Comparison of ENCODE assay signal across 16 cellular contexts in genomic region chr22:40421941-40422340, GRCh38. TPM values are rescaled to one million over a fixed set of nuclear protein-coding genes. Genes with fewer than 3 reads are reported as not detected.
A peak's percentile ranks its signal among the peaks of the same experiment; 100 is the strongest.
DNase-seq lines count a peak whose midpoint lies in the region; ATAC-seq and TF ChIP-seq lines count a peak whose summit lies in the region.
"Had no signal": no experiment of that assay in that cellular context is flagged by ENCODE, and none has a peak within 500 bp of the region (broad histone marks: within the 10 kb centered on the region; RNA-seq: fewer than 3 reads in every experiment).

No MANE protein-coding gene starts in this region.

- no peak overlapping the region for H3K4me2 ChIP-seq in H9 (ENCODE audit: insufficient read depth, insufficient read length, low read length)

- H3K36me3 Mint-ChIP-seq in activated CD8-positive, alpha-beta memory T cell treated with anti-CD3 and anti-CD28 coated beads, Interleukin-2, amount 10 ng/mL, durations not matched to agents 7 days and 5 days: peaks cover 24% of the 10 kb centered on the region
- peaks cover 2 to 44% (median 43%) of the 10 kb centered on the region in 3 experiments; a peak in 6 of 7 replicates for H3K36me3 Mint-ChIP-seq in H9 (ENCODE audit: insufficient read depth in 1 of 3, low read depth in 3 of 3)
- peaks cover 26% of the 10 kb centered on the region for H3K36me3 Mint-ChIP-seq in activated naive CD8-positive, alpha-beta T cell treated with anti-CD3 and anti-CD28 coated beads, Interleukin-2, amount 50 U/mL, for 24 hours (ENCODE audit: low read depth)

- no peak overlapping the region for H2AK5ac ChIP-seq in H9 (ENCODE audit: insufficient read length, low read length)

- no peak overlapping the region for H3K4ac ChIP-seq in H9 (ENCODE audit: low read depth, low read length)

- no peak for ATAC-seq in activated CD8-positive, alpha-beta memory T cell treated with anti-CD3 and anti-CD28 coated beads, Interleukin-2, amount 10 ng/mL, durations not matched to agents 7 days and 5 days
- ATAC-seq in activated naive CD8-positive, alpha-beta T cell treated with anti-CD3 and anti-CD28 coated beads, Interleukin-2, amount 50 U/mL, for 24 hours: no peak
- no peak for ATAC-seq in GM21528 (IDR thresholded peaks at IDR 0.05; ENCODE audit: low FRiP score, unreplicated experiment)
- ATAC-seq in GM21825 (IDR thresholded peaks at IDR 0.05; ENCODE audit: unreplicated experiment): no peak

- H2AFZ ChIP-seq in H9 (ENCODE audit: low read length): no peak overlapping the region

- H3K4me1 Mint-ChIP-seq in activated CD8-positive, alpha-beta memory T cell treated with anti-CD3 and anti-CD28 coated beads, Interleukin-2, amount 10 ng/mL, durations not matched to agents 7 days and 5 days: peaks cover 1% of the 10 kb centered on the region
- H3K4me1 Mint-ChIP-seq in H9: peaks cover 0 to 6% of the 10 kb centered on the region in 2 experiments; a peak in 1 of 4 replicates
- peaks cover 9% of the 10 kb centered on the region for H3K4me1 Mint-ChIP-seq in activated naive CD8-positive, alpha-beta T cell treated with anti-CD3 and anti-CD28 coated beads, Interleukin-2, amount 50 U/mL, for 24 hours

- no peak overlapping the region for H3K27ac ChIP-seq in H9 (ENCODE audit: insufficient read length, low read depth, low read length)
- H3K27ac ChIP-seq: right lobe of liver, vagina had no signal

- CTCF ChIA-PET in activated CD8-positive, alpha-beta memory T cell treated with anti-CD3 and anti-CD28 coated beads, Interleukin-2, amount 10 ng/mL, durations not matched to agents 7 days and 5 days (lab: Charles Lee): no interaction called here

- H2BK120ac ChIP-seq in H9 (ENCODE audit: low read depth, low read length, poor library complexity, severe bottlenecking): no peak overlapping the region

- H3K79me1 ChIP-seq in H9 (ENCODE audit: insufficient read depth, low read depth, low read length, poor library complexity, severe bottlenecking): no peaks in the 10 kb centered on the region

- no peaks in the 10 kb centered on the region for H3K79me2 ChIP-seq in H9 (ENCODE audit: insufficient read depth, low read length)

- H2BK20ac ChIP-seq in H9 (ENCODE audit: low read depth, low read length, poor library complexity, severe bottlenecking): no peak overlapping the region

- H4K5ac ChIP-seq in H9 (ENCODE audit: insufficient read length, low read depth, low read length): no peak overlapping the region

- H4K91ac ChIP-seq in H9 (ENCODE audit: insufficient read length, low read depth, low read length): no peak overlapping the region

- no peak overlapping the region for H3K4me3 Mint-ChIP-seq in activated CD8-positive, alpha-beta memory T cell treated with anti-CD3 and anti-CD28 coated beads, Interleukin-2, amount 10 ng/mL, durations not matched to agents 7 days and 5 days
- no peak overlapping the region for H3K4me3 Mint-ChIP-seq in H9
- no peak overlapping the region for H3K4me3 Mint-ChIP-seq in activated naive CD8-positive, alpha-beta T cell treated with anti-CD3 and anti-CD28 coated beads, Interleukin-2, amount 50 U/mL, for 24 hours
- H3K4me3 Mint-ChIP-seq: activated B cell treated with CpG ODN at 0.5 μM for 24 hours had no signal

- no peaks in the 10 kb centered on the region for H3K9me3 ChIP-seq in H9 (ENCODE audit: control insufficient read depth, low read depth, low read length)
- H3K9me3 ChIP-seq: mucosa of descending colon, right lobe of liver, vagina had no signal

- no peak overlapping the region for H2BK15ac ChIP-seq in H9 (ENCODE audit: low read depth, low read length)

- H3K27me3 Mint-ChIP-seq in activated CD8-positive, alpha-beta memory T cell treated with anti-CD3 and anti-CD28 coated beads, Interleukin-2, amount 10 ng/mL, durations not matched to agents 7 days and 5 days: no peaks in the 10 kb centered on the region
- no peaks in the 10 kb centered on the region for H3K27me3 Mint-ChIP-seq in H9 (ENCODE audit: low read depth)
- no peaks in the 10 kb centered on the region for H3K27me3 Mint-ChIP-seq in activated naive CD8-positive, alpha-beta T cell treated with anti-CD3 and anti-CD28 coated beads, Interleukin-2, amount 50 U/mL, for 24 hours
- H3K27me3 Mint-ChIP-seq: activated B cell treated with CpG ODN at 0.5 μM for 24 hours had no signal

- no peak overlapping the region for H3T11ph ChIP-seq in H9 (ENCODE audit: low read length)

- no peaks in the 10 kb centered on the region for H3K23me2 ChIP-seq in H9 (ENCODE audit: insufficient read length, low read depth, low read length, poor library complexity, severe bottlenecking)

- H3K9me3 Mint-ChIP-seq in activated CD8-positive, alpha-beta memory T cell treated with anti-CD3 and anti-CD28 coated beads, Interleukin-2, amount 10 ng/mL, durations not matched to agents 7 days and 5 days (ENCODE audit: low read depth): no peaks in the 10 kb centered on the region
- no peaks in the 10 kb centered on the region for H3K9me3 Mint-ChIP-seq in H9
- no peaks in the 10 kb centered on the region for H3K9me3 Mint-ChIP-seq in activated naive CD8-positive, alpha-beta T cell treated with anti-CD3 and anti-CD28 coated beads, Interleukin-2, amount 50 U/mL, for 24 hours
- H3K9me3 Mint-ChIP-seq: activated B cell treated with CpG ODN at 0.5 μM for 24 hours had no signal

- H3K4me1 ChIP-seq in H9 (ENCODE audit: insufficient read depth, low read length): no peaks in the 10 kb centered on the region
- H3K4me1 ChIP-seq: right lobe of liver, vagina had no signal

- no peak for DNase-seq in activated CD8-positive, alpha-beta memory T cell treated with anti-CD3 and anti-CD28 coated beads, Interleukin-2, amount 10 ng/mL, durations not matched to agents 7 days and 5 days
- DNase-seq in activated CD8-positive, alpha-beta memory T cell treated with anti-CD3 and anti-CD28 coated beads for 24 hours: no peak
- no peak for DNase-seq in H9
- no peak for DNase-seq in activated naive CD8-positive, alpha-beta T cell treated with anti-CD3 and anti-CD28 coated beads, Interleukin-2, amount 50 U/mL, for 24 hours
- DNase-seq in posterior vena cava (ENCODE audit: low spot score): peak; percentile 35
- DNase-seq in DMS153 treated with DMSO at 0.1 percent for 48 hours (lab: John Stamatoyannopoulos, UW; ENCODE audit: unreplicated experiment): no peak
- DNase-seq: activated B cell treated with CpG ODN at 0.5 μM for 24 hours, cerebellar nuclear complex, left colon, mucosa of descending colon, NCI-H1930, occipital lobe, right lobe of liver had no signal

- no peak for TF ChIP-seq CTCF in H9 (conservative IDR thresholded peaks at IDR 0.05)

- no peak overlapping the region for H2BK12ac ChIP-seq in H9 (ENCODE audit: insufficient read length, low read depth, low read length)

- no peaks in the 10 kb centered on the region for H3K27me3 ChIP-seq in H9 (ENCODE audit: insufficient read depth, low read length)
- H3K27me3 ChIP-seq: right lobe of liver, vagina had no signal

- H3K18ac ChIP-seq in H9 (ENCODE audit: insufficient read length, low read depth, low read length): no peak overlapping the region

- H3K56ac ChIP-seq in H9 (ENCODE audit: insufficient read length, low read depth, low read length): no peak overlapping the region

- no peaks in the 10 kb centered on the region for H4K20me1 ChIP-seq in H9 (ENCODE audit: control insufficient read depth, insufficient read depth, insufficient read length)

- intact Hi-C loops in posterior vena cava (cut with DNase I): no loop called here

- H4K8ac ChIP-seq in H9 (replicated peaks; ENCODE audit: insufficient read length, low read depth, low read length): no peak overlapping the region

- no peak overlapping the region for H3K23ac ChIP-seq in H9 (ENCODE audit: insufficient read length, low read depth, low read length)

- no peak overlapping the region for H3K9ac ChIP-seq in H9 (ENCODE audit: extremely low read depth, insufficient read length, low read length)

- peak overlapping the region; percentile 15 for H3K27ac Mint-ChIP-seq in activated CD8-positive, alpha-beta memory T cell treated with anti-CD3 and anti-CD28 coated beads, Interleukin-2, amount 10 ng/mL, durations not matched to agents 7 days and 5 days
- H3K27ac Mint-ChIP-seq in H9: peak overlapping the region in 2 of 3 experiments; percentile 1 to 42; a peak in 1 of 7 replicates
- peak overlapping the region; percentile 50 for H3K27ac Mint-ChIP-seq in activated naive CD8-positive, alpha-beta T cell treated with anti-CD3 and anti-CD28 coated beads, Interleukin-2, amount 50 U/mL, for 24 hours
- H3K27ac Mint-ChIP-seq: activated B cell treated with CpG ODN at 0.5 μM for 24 hours had no signal

- H3K14ac ChIP-seq in H9 (ENCODE audit: insufficient read depth, low read length): no peak overlapping the region

- no peak overlapping the region for H2BK5ac ChIP-seq in H9 (ENCODE audit: insufficient read length, low read length)

- no CpG with 5 or more reads among the region's 1 CpG for WGBS in H9 (ENCODE audit: extremely low coverage, insufficient read length, low lambda C conversion rate)

RNA-seq across cellular contexts. Expression of gene SGSM3, which starts 51.5 kb away (rescaled TPM):
- 10 to 100 TPM; 57.6 to 86.3 TPM for total RNA-seq in activated CD8-positive, alpha-beta memory T cell treated with anti-CD3 and anti-CD28 coated beads, Interleukin-2, amount 10 ng/mL, durations not matched to agents 7 days and 5 days
- 70.7 and 77.5 TPM in 2 replicates for total RNA-seq in H9 (2021)
- 10 to 100 TPM; 33.2 to 40.3 TPM for total RNA-seq in posterior vena cava
